Comparison of ENCODE assay signal across 1 cellular context in genomic region chr1:225849905-225850304, GRCh38.
TF ChIP-seq lines count a peak whose summit lies in the region.

No MANE protein-coding gene starts in this region.

TF ChIP-seq in HEK293, 187 proteins besides CTCF, POLR2A, EP300 and RAD21 (continued from another document):
- no peak for TF ChIP-seq ZBTB11 (tag by site-specific recombination; conservative IDR thresholded peaks at IDR 0.05; ENCODE audit: low read depth)
- TF ChIP-seq ZNF416 (tag by site-specific recombination; IDR thresholded peaks at IDR 0.05) = no peak
- TF ChIP-seq ZNF184 (tag by site-specific recombination; IDR thresholded peaks at IDR 0.05) = peak; percentile 56; the same call in 1 of the 2 replicates
- TF ChIP-seq PRDM1 (tag by site-specific recombination; IDR thresholded peaks at IDR 0.05) = no peak
- TF ChIP-seq ZNF223 (tag by site-specific recombination; IDR thresholded peaks at IDR 0.05) = no peak
- 0 out of 2 replicates have a peak, but pooled peaks have one; percentile 15 for TF ChIP-seq ZNF677 (tag by site-specific recombination; IDR thresholded peaks at IDR 0.05)
- TF ChIP-seq ZNF544 (tag by site-specific recombination; IDR thresholded peaks at IDR 0.05) = peak; percentile 73; the same call in 1 of the 2 replicates
- TF ChIP-seq ZBTB44 (tag by site-specific recombination; IDR thresholded peaks at IDR 0.05) = 0 out of 2 replicates have a peak, but pooled peaks have one; percentile 49
- TF ChIP-seq ZNF843 (tag by site-specific recombination; IDR thresholded peaks at IDR 0.05) = no peak
